ENCODE assay signal across 22 cellular contexts in genomic region chr19:56547535-56547934, GRCh38. TPM values are rescaled to one million over a fixed set of nuclear protein-coding genes. Genes with fewer than 3 reads are reported as not detected.
DNase-seq lines count a peak whose midpoint lies in the region; ATAC-seq and TF ChIP-seq lines count a peak whose summit lies in the region.
"Had no signal": no experiment of that assay in that cellular context is flagged by ENCODE, and none has a peak within 500 bp of the region (broad histone marks: within the 10 kb centered on the region; RNA-seq: fewer than 3 reads in every experiment).

No MANE protein-coding gene starts in this region.

- H3K27me3 ChIP-seq in Panc1 (ENCODE audit: control insufficient read depth, insufficient read depth, low read length): no peaks in the 10 kb centered on the region
- no peaks in the 10 kb centered on the region for H3K27me3 ChIP-seq in endodermal cell (ENCODE audit: control insufficient read depth, insufficient read depth, low read length, poor library complexity, severe bottlenecking)

- DNase-seq in GM13977 (ENCODE audit: low spot score) (no peak), Panc1 (ENCODE audit: low read depth, low spot score) (no peak), endodermal cell (peak; percentile 65), retinal pigment epithelial cell (ENCODE audit: low read depth) (no peak), mesothelial cell of epicardium (ENCODE audit: low spot score in 2 of 2, unreplicated experiment in 2 of 2) (no peak)
- DNase-seq in stimulated activated naive CD8-positive, alpha-beta T cell treated with anti-CD3 and anti-CD28 coated beads, Interleukin-15, amount 100 ng/mL, for 72 hours: no peak
- no peak for DNase-seq in activated CD8-positive, alpha-beta memory T cell treated with anti-CD3 and anti-CD28 coated beads for 24 hours
- DNase-seq: activated CD4-positive, alpha-beta T cell treated with anti-CD3 and anti-CD28 coated beads, Interleukin-2, amount 50 U/mL, for 48 hours; activated naive CD4-positive, alpha-beta T cell treated with Interleukin-2 at 50 U/mL for 16 hours; activated T-cell treated with anti-CD3 and anti-CD28 coated beads, Interleukin-2, amount 50 U/mL, for 24 hours; aorta; effector memory CD8-positive, alpha-beta T cell; GF-D8; islet precursor cell; midbrain; NCI-H524; SHP77; T-cell had no signal

- H3K4me3 Mint-ChIP-seq in endodermal cell: no peak overlapping the region
- no peak overlapping the region for H3K4me3 Mint-ChIP-seq in stimulated activated naive CD8-positive, alpha-beta T cell treated with anti-CD3 and anti-CD28 coated beads, Interleukin-15, amount 100 ng/mL, for 72 hours
- H3K4me3 Mint-ChIP-seq in mesothelial cell of epicardium: no peak overlapping the region
- H3K4me3 Mint-ChIP-seq: activated T-cell treated with anti-CD3 and anti-CD28 coated beads, Interleukin-2, amount 50 U/mL, for 24 hours; effector memory CD8-positive, alpha-beta T cell; stimulated activated naive CD8-positive, alpha-beta T cell treated with anti-CD3 and anti-CD28 coated beads, Interleukin-15, Interleukin-2, amounts not matched to agents 100 ng/mL and 50 ng/mL, for 24 hours; T-cell; type B pancreatic cell had no signal

- H3K9me3 ChIP-seq in Panc1 (ENCODE audit: control insufficient read depth, insufficient read depth, low read depth, low read length): peaks cover 55% of the 10 kb centered on the region; the same call in 1 of the 2 replicates
- peaks cover 88% of the 10 kb centered on the region for H3K9me3 ChIP-seq in endodermal cell (ENCODE audit: control insufficient read depth, low read length)

- in situ Hi-C loops in GM13977 (cut with MboI; ENCODE audit: low pct_unique_long_range_greater_than_20kb, low sequenced_read_pairs, unreplicated experiment): no loop called here
- in situ Hi-C loops in Panc1 (cut with HindIII; ENCODE audit: low pct_unique_long_range_greater_than_20kb, low sequenced_read_pairs): no loop called here

- H3K9me3 Mint-ChIP-seq in endodermal cell: peaks cover 69% of the 10 kb centered on the region
- peaks cover 37 to 46% of the 10 kb centered on the region in 2 donors for H3K9me3 Mint-ChIP-seq in stimulated activated naive CD8-positive, alpha-beta T cell treated with anti-CD3 and anti-CD28 coated beads, Interleukin-15, amount 100 ng/mL, for 72 hours
- H3K9me3 Mint-ChIP-seq in mesothelial cell of epicardium: peaks cover 69% of the 10 kb centered on the region

- H3K27ac ChIP-seq in Panc1 (ENCODE audit: low read length): no peak overlapping the region
- H3K27ac ChIP-seq in endodermal cell (ENCODE audit: low read depth, low read length): no peak overlapping the region
- H3K27ac ChIP-seq: skin epidermis had no signal

- H3K36me3 Mint-ChIP-seq in endodermal cell (ENCODE audit: low read depth) (peaks cover 78% of the 10 kb centered on the region), mesothelial cell of epicardium (peaks cover 79% of the 10 kb centered on the region)

- H3K4me1 Mint-ChIP-seq in endodermal cell (no peaks in the 10 kb centered on the region), mesothelial cell of epicardium (no peaks in the 10 kb centered on the region)
- H3K4me1 Mint-ChIP-seq in stimulated activated naive CD8-positive, alpha-beta T cell treated with anti-CD3 and anti-CD28 coated beads, Interleukin-15, amount 100 ng/mL, for 72 hours: no peaks in the 10 kb centered on the region

- no peak overlapping the region for H3K9ac ChIP-seq in endodermal cell (ENCODE audit: extremely low read depth, low read length, poor library complexity, severe bottlenecking)

- 85 to 92% methylated on average over 5 to 6 of the region's 6 CpGs for WGBS in endodermal cell (ENCODE audit: insufficient coverage in 1 of 2, insufficient read length in 1 of 2), 2 experiments

- CTCF ChIA-PET in Panc1 (lab: Charles Lee): no interaction called here

- H3K27ac Mint-ChIP-seq in endodermal cell (no peak overlapping the region), mesothelial cell of epicardium (no peak overlapping the region)
- no peak overlapping the region for H3K27ac Mint-ChIP-seq in stimulated activated naive CD8-positive, alpha-beta T cell treated with anti-CD3 and anti-CD28 coated beads, Interleukin-15, amount 100 ng/mL, for 72 hours
- H3K27ac Mint-ChIP-seq: activated T-cell treated with anti-CD3 and anti-CD28 coated beads, Interleukin-2, amount 50 U/mL, for 24 hours; effector memory CD8-positive, alpha-beta T cell; progenitor cell of endocrine pancreas; stimulated activated naive CD8-positive, alpha-beta T cell treated with anti-CD3 and anti-CD28 coated beads, Interleukin-15, Interleukin-2, amounts not matched to agents 100 ng/mL and 50 ng/mL, for 24 hours; T-cell; type B pancreatic cell had no signal

- POLR2A ChIA-PET in Panc1 (lab: Charles Lee): no interaction called here

- H3K4me1 ChIP-seq in Panc1 (ENCODE audit: control insufficient read depth, insufficient read depth, low read length) (no peaks in the 10 kb centered on the region), endodermal cell (ENCODE audit: control insufficient read depth, insufficient read depth, low read length) (no peaks in the 10 kb centered on the region)

- TF ChIP-seq CTCF in GM13977 (IDR thresholded peaks at IDR 0.05; ENCODE audit: extremely low read depth, insufficient read depth, missing control alignments) (peak; percentile 5), Panc1 (IDR thresholded peaks at IDR 0.05) (peak; percentile 32), endodermal cell (conservative IDR thresholded peaks at IDR 0.05) (peak; percentile 64), retinal pigment epithelial cell (conservative IDR thresholded peaks at IDR 0.05; ENCODE audit: low read depth, low read length) (peak; percentile 20), mesothelial cell of epicardium (IDR thresholded peaks at IDR 0.05; ENCODE audit: unreplicated experiment) (no peak)

- ATAC-seq in Panc1: no peak
- ATAC-seq in stimulated activated naive CD8-positive, alpha-beta T cell treated with anti-CD3 and anti-CD28 coated beads, Interleukin-15, amount 100 ng/mL, for 72 hours: no peak
- ATAC-seq: effector memory CD8-positive, alpha-beta T cell; T-cell had no signal

- intact Hi-C loops in Panc1 (cut with micrococcal nuclease; ENCODE audit: unreplicated experiment): no loop called here

- no peak overlapping the region for H3K4me3 ChIP-seq in Panc1 (ENCODE audit: low read depth in 2 of 2, low read length in 2 of 2)
- peak overlapping the region; percentile 39 for H3K4me3 ChIP-seq in endodermal cell (ENCODE audit: low read length)
- H3K4me3 ChIP-seq in retinal pigment epithelial cell (ENCODE audit: low read length): no peak overlapping the region
- H3K4me3 ChIP-seq: skin epidermis had no signal

- H3K36me3 ChIP-seq in Panc1 (ENCODE audit: control insufficient read depth, insufficient read depth, low read length): no peaks in the 10 kb centered on the region
- H3K36me3 ChIP-seq in endodermal cell (ENCODE audit: control insufficient read depth, insufficient read depth, low read length): peaks cover 58% of the 10 kb centered on the region

- H3K27me3 Mint-ChIP-seq in endodermal cell (ENCODE audit: insufficient read depth) (no peaks in the 10 kb centered on the region), mesothelial cell of epicardium (ENCODE audit: low read depth) (no peaks in the 10 kb centered on the region)
- H3K27me3 Mint-ChIP-seq in stimulated activated naive CD8-positive, alpha-beta T cell treated with anti-CD3 and anti-CD28 coated beads, Interleukin-15, amount 100 ng/mL, for 72 hours: no peaks in the 10 kb centered on the region
- H3K27me3 Mint-ChIP-seq: activated T-cell treated with anti-CD3 and anti-CD28 coated beads, Interleukin-2, amount 50 U/mL, for 24 hours; effector memory CD8-positive, alpha-beta T cell; progenitor cell of endocrine pancreas; stimulated activated naive CD8-positive, alpha-beta T cell treated with anti-CD3 and anti-CD28 coated beads, Interleukin-15, Interleukin-2, amounts not matched to agents 100 ng/mL and 50 ng/mL, for 24 hours; T-cell; type B pancreatic cell had no signal

- no TSS peak for BruUV-seq in Panc1 (replicated peaks; lab: Mats Ljungman, UMichigan)

RNA-seq across cellular contexts. Expression of gene ZFP28, which starts 8.8 kb away (rescaled TPM):
- total RNA-seq in Panc1 (2021; ENCODE audit: unreplicated experiment): not detected
- polyA plus RNA-seq in Panc1 (2012; ENCODE audit: insufficient read length): not detected
- 1 to 10 TPM; 4.8 to 6.8 TPM for total RNA-seq in endodermal cell
- polyA plus RNA-seq in endodermal cell (2013, experiment 1 of 2): 7.4 TPM
- 7.8 TPM for polyA plus RNA-seq in endodermal cell (2013, experiment 2 of 2)
- total RNA-seq in mesothelial cell of epicardium: 10.2 to 10.7 TPM (median 10.5 TPM) in 3 replicates

RNA-seq across cellular contexts. Expression of gene ZNF470, which starts 19.7 kb away (rescaled TPM):
- total RNA-seq in Panc1 (2021; ENCODE audit: unreplicated experiment) (not detected), endodermal cell (1 to 10 TPM; 6.7 to 8.1 TPM), mesothelial cell of epicardium (4.7 to 6.1 TPM (median 5.4 TPM) in 3 replicates)
- not detected for polyA plus RNA-seq in Panc1 (2012; ENCODE audit: insufficient read length)
- polyA plus RNA-seq in endodermal cell (2013, experiment 1 of 2): 4.6 TPM
- 4.8 TPM for polyA plus RNA-seq in endodermal cell (2013, experiment 2 of 2)

RNA-seq across cellular contexts. Expression of gene ZNF471, which starts 39.9 kb away (rescaled TPM):
- total RNA-seq in Panc1 (2021; ENCODE audit: unreplicated experiment) (not detected), endodermal cell (1 to 10 TPM in 1 of 2 donors, under 1 TPM in 1; 0.07 to 3.8 TPM), mesothelial cell of epicardium (not detected in 3 replicates)
- not detected for polyA plus RNA-seq in Panc1 (2012; ENCODE audit: insufficient read length)
- polyA plus RNA-seq in endodermal cell (2013, experiment 1 of 2): 1.4 TPM
- polyA plus RNA-seq in endodermal cell (2013, experiment 2 of 2): 2.8 TPM
- total RNA-seq: progenitor cell of endocrine pancreas had no signal

RNA-seq across cellular contexts. Expression of gene ZNF71, which starts 47.6 kb away (rescaled TPM):
- total RNA-seq in Panc1 (2021; ENCODE audit: unreplicated experiment) (6.3 TPM), endodermal cell (1 to 10 TPM; 8.8 to 9.1 TPM), mesothelial cell of epicardium (17.5 to 19.5 TPM (median 18.0 TPM) in 3 replicates)
- 9.6 TPM for polyA plus RNA-seq in Panc1 (2012; ENCODE audit: insufficient read length)
- polyA plus RNA-seq in endodermal cell (2013, experiment 1 of 2): 15.0 TPM
- polyA plus RNA-seq in endodermal cell (2013, experiment 2 of 2): 15.3 TPM
